8 cellular contexts compared by ENCODE assay signal in genomic region chr21:45596704-45597318, GRCh38. TPM values are rescaled to one million over a fixed set of nuclear protein-coding genes. Genes with fewer than 3 reads are reported as not detected.
DNase-seq lines count a peak whose midpoint lies in the region; ATAC-seq and TF ChIP-seq lines count a peak whose summit lies in the region.

No MANE protein-coding gene starts in this region.

- H2AFZ ChIP-seq in hepatocyte: no peak overlapping the region

- peaks cover 58% of the 10 kb centered on the region for H3K27me3 ChIP-seq in adipocyte (replicated peaks; ENCODE audit: control insufficient read depth, insufficient read depth, low read length)
- no peaks in the 10 kb centered on the region for H3K27me3 ChIP-seq in hepatocyte
- peaks cover 0 to 14% (median 0%) of the 10 kb centered on the region in 7 donors for H3K27me3 ChIP-seq in spleen (replicated peaks in 1 of 7)

- H3K27ac ChIP-seq in hepatocyte: no peak overlapping the region
- no peak overlapping the region for H3K27ac ChIP-seq in spleen

- H3K9me3 ChIP-seq in adipocyte (ENCODE audit: control insufficient read depth, low read length): peaks cover 21% of the 10 kb centered on the region
- H3K9me3 ChIP-seq in hepatocyte (ENCODE audit: low read depth): no peaks in the 10 kb centered on the region
- H3K9me3 ChIP-seq in spleen: peaks cover 0 to 14% (median 0%) of the 10 kb centered on the region in 8 donors

- H3K9ac ChIP-seq in adipocyte (ENCODE audit: low read length): no peak overlapping the region

- ATAC-seq in HG03196 (IDR thresholded peaks at IDR 0.05; ENCODE audit: unreplicated experiment): no peak
- no peak for ATAC-seq in HG02798 (IDR thresholded peaks at IDR 0.05; ENCODE audit: poor library complexity, unreplicated experiment)

- H3K79me2 ChIP-seq in hepatocyte: no peaks in the 10 kb centered on the region

- TF ChIP-seq CTCF in hepatocyte (IDR thresholded peaks at IDR 0.05; ENCODE audit: poor library complexity): peak; percentile 79
- TF ChIP-seq CTCF in spleen (IDR thresholded peaks at IDR 0.05 in 8 of 11, conservative IDR thresholded peaks at IDR 0.05 in 3 of 11): peak; percentile 74 to 93 (median 89)

- 41% methylated on average over 16 of the region's 16 CpGs for WGBS in hepatocyte (ENCODE audit: low lambda C conversion rate, missing lambda C conversion rate)
- 32 to 44% (median 34%) methylated on average over 13 to 16 of the region's 16 CpGs for WGBS in spleen, 5 donors

- no peaks in the 10 kb centered on the region for H3K9me2 ChIP-seq in hepatocyte (replicated peaks; ENCODE audit: insufficient read depth)

- peak; percentile 46 for DNase-seq in EL
- peak; percentile 52 for DNase-seq in KG1 (lab: John Stamatoyannopoulos, UW)
- peak; percentile 64 to 85 (median 78) for DNase-seq in T-helper 1 cell
- peak; percentile 81 for DNase-seq in adipocyte (ENCODE audit: low read depth)
- peak; percentile 83 for DNase-seq in hepatocyte (ENCODE audit: low spot score)
- DNase-seq in spleen: peak; percentile 94

- H3K4me2 ChIP-seq in hepatocyte: no peak overlapping the region

- H4K20me1 ChIP-seq in hepatocyte (ENCODE audit: insufficient read depth, poor library complexity, severe bottlenecking): no peaks in the 10 kb centered on the region

- no peak for TF ChIP-seq POLR2A in spleen (IDR thresholded peaks at IDR 0.05)

- intact Hi-C loops in spleen (cut with DNase I; ENCODE audit: low total_unique reads): no loop called here

- H3K36me3 ChIP-seq in adipocyte (ENCODE audit: control insufficient read depth, insufficient read depth, low read length, severe bottlenecking): no peaks in the 10 kb centered on the region
- no peaks in the 10 kb centered on the region for H3K36me3 ChIP-seq in hepatocyte (replicated peaks; ENCODE audit: insufficient read depth, low read depth)
- no peaks in the 10 kb centered on the region for H3K36me3 ChIP-seq in spleen

- H3K4me3 ChIP-seq in adipocyte (ENCODE audit: low read length) (no peak overlapping the region), hepatocyte (no peak overlapping the region), spleen (no peak overlapping the region)

- H3K4me1 ChIP-seq in adipocyte (ENCODE audit: control insufficient read depth, insufficient read depth, low read length) (no peaks in the 10 kb centered on the region), hepatocyte (ENCODE audit: insufficient read depth) (no peaks in the 10 kb centered on the region), spleen (peaks cover 6 to 32% (median 14%) of the 10 kb centered on the region in 6 donors)

RNA-seq across cellular contexts. Expression of gene PCBP3, which starts 46.7 kb away (rescaled TPM):
- total RNA-seq in hepatocyte: 3.1 and 5.5 TPM in 2 replicates
- polyA plus RNA-seq in hepatocyte: 7.2 and 8.8 TPM in 2 replicates
- 10 to 100 TPM in 6 of 7 donors, 1 to 10 TPM in 1; 5.8 to 31.6 (median 18.4) TPM for total RNA-seq in spleen
- 10 to 100 TPM in 2 of 3 donors, 1 to 10 TPM in 1; 4.2 to 16.4 (median 10.5) TPM for polyA plus RNA-seq in spleen

RNA-seq across cellular contexts. Expression of gene SLC19A1, which starts 54.6 kb away (rescaled TPM):
- 4.0 and 7.7 TPM in 2 replicates for total RNA-seq in hepatocyte
- polyA plus RNA-seq in hepatocyte: 16.1 and 24.8 TPM in 2 replicates
- total RNA-seq in spleen: 10 to 100 TPM; 21.6 to 52.8 (median 35.0) TPM
- 10 to 100 TPM in 2 of 3 donors, 1 to 10 TPM in 1; 7.5 to 17.6 (median 13.3) TPM for polyA plus RNA-seq in spleen
